Comparison of ENCODE assay signal across 6 cellular contexts in the genomic region with DNA sequence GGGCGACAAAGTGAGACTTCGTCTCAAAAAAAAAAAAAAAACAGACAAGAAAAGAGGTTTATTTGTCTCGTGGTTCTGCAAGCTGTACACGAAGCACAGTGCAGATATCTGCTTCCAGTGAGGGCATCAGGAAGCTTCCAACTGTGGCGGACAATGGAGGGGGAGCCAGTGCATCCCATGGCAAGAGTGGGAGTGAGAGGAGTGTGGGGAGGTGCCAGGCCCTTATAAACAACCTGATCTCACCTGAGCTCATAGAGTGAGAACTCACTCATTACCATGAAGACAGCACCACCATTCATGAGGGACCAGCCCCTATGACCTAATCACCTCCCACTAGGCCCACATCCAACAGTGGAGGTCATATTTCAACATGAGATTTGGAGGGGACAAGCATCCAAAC. TPM values are rescaled to one million over a fixed set of nuclear protein-coding genes. Genes with fewer than 3 reads are reported as not detected.
"Had no signal": no experiment of that assay in that cellular context is flagged by ENCODE, and none has a peak within 500 bp of the region (broad histone marks: within the 10 kb centered on the region; RNA-seq: fewer than 3 reads in every experiment).

No MANE protein-coding gene starts in this region.

- H2AFZ ChIP-seq: GM23248 had no signal

- DNase-seq: GM23248, IMR-90, KG1 had no signal

- H3K27ac ChIP-seq: GM23248 had no signal

- H3K36me3 ChIP-seq: HAP-1 had no signal

- ATAC-seq: HCT116 had no signal

- H3K9ac ChIP-seq: GM23248 had no signal

- H3K4me3 ChIP-seq: GM23248, HAP-1 had no signal

- H3K9me3 ChIP-seq: HAP-1 had no signal

RNA-seq across cellular contexts. Expression of gene RBM24, which starts 19.5 kb away (rescaled TPM):
- total RNA-seq: HT-29 had no signal
